Comparison of ENCODE assay signal across 10 cellular contexts in genomic region chr4:152462047-152462446, GRCh38.
DNase-seq lines count a peak whose midpoint lies in the region; ATAC-seq and TF ChIP-seq lines count a peak whose summit lies in the region.
"Had no signal": no experiment of that assay in that cellular context is flagged by ENCODE, and none has a peak within 500 bp of the region (broad histone marks: within the 10 kb centered on the region; RNA-seq: fewer than 3 reads in every experiment).

No MANE protein-coding gene starts in this region.

- H3K4me1 ChIP-seq in MM.1S (ENCODE audit: low read length) (peaks cover 49% of the 10 kb centered on the region), mucosa of descending colon (ENCODE audit: low read depth) (peaks cover 10% of the 10 kb centered on the region)
- H3K4me1 ChIP-seq: parathyroid adenoma had no signal

- no peak overlapping the region; the same call in 1 of the 2 replicates for H3K9ac ChIP-seq in MM.1S (ENCODE audit: low read length)
- H3K9ac ChIP-seq: parathyroid adenoma had no signal

- H3K9me3 ChIP-seq in MM.1S (replicated peaks; ENCODE audit: insufficient read depth, low read length) (no peaks in the 10 kb centered on the region), mucosa of descending colon (no peaks in the 10 kb centered on the region)

- no peak overlapping the region for H2AFZ ChIP-seq in MM.1S (ENCODE audit: low read length)
- H2AFZ ChIP-seq: parathyroid adenoma had no signal

- H4K20me1 ChIP-seq in MM.1S (ENCODE audit: insufficient read depth, low read length) = peaks cover 4% of the 10 kb centered on the region; the same call in 1 of the 2 replicates

- H3K9me2 ChIP-seq in MM.1S (replicated peaks; ENCODE audit: insufficient read depth, low read length) = no peaks in the 10 kb centered on the region

- H3K36me3 ChIP-seq in MM.1S (replicated peaks; ENCODE audit: insufficient read depth, low read length) (no peaks in the 10 kb centered on the region), mucosa of descending colon (ENCODE audit: low read depth) (no peaks in the 10 kb centered on the region)

- DNase-seq in MM.1S (peak; percentile 62), mucosa of descending colon (no peak), hepatic stellate cell (ENCODE audit: low spot score) (no peak), NCI-H1105 (lab: John Stamatoyannopoulos, UW) (no peak), glomerular visceral epithelial cell (ENCODE audit: extremely low spot score) (no peak)
- DNase-seq: hippocampal formation had no signal

- H3F3A ChIP-seq in MM.1S (ENCODE audit: insufficient read depth, low read length) = peaks cover 28% of the 10 kb centered on the region

- no peak for TF ChIP-seq CTCF in MM.1S (IDR thresholded peaks at IDR 0.05; ENCODE audit: low read length)
- no peak for TF ChIP-seq CTCF in mucosa of descending colon (IDR thresholded peaks at IDR 0.05)

- H3K4me2 ChIP-seq in MM.1S (ENCODE audit: low read depth, low read length) = peak overlapping the region; percentile 29

- intact Hi-C loops in mucosa of descending colon (cut with DNase I, micrococcal nuclease) = no loop called here

- ATAC-seq in GM19023 (IDR thresholded peaks at IDR 0.05; ENCODE audit: unreplicated experiment) = peak; percentile 62
- peak; percentile 68 for ATAC-seq in HG02642 (IDR thresholded peaks at IDR 0.05; ENCODE audit: poor library complexity, unreplicated experiment)
- peak; percentile 61 for ATAC-seq in mucosa of descending colon
- no peak for ATAC-seq in HG03439 (IDR thresholded peaks at IDR 0.05; ENCODE audit: unreplicated experiment)

- H3K27ac ChIP-seq in MM.1S (ENCODE audit: low read length) = peak overlapping the region; percentile 70
- H3K27ac ChIP-seq: parathyroid adenoma had no signal

- H3K79me2 ChIP-seq in MM.1S (ENCODE audit: low read length) = peaks cover 84% of the 10 kb centered on the region
- H3K79me2 ChIP-seq: parathyroid adenoma had no signal

- H3K4me3 ChIP-seq in MM.1S (ENCODE audit: low read length) = no peak overlapping the region
- no peak overlapping the region for H3K4me3 ChIP-seq in mucosa of descending colon

- H3K27me3 ChIP-seq in MM.1S (replicated peaks; ENCODE audit: insufficient read depth, low read length) = no peaks in the 10 kb centered on the region
